Comparison of ENCODE assay signal across 21 cellular contexts in genomic region chr1:232553809-232554208, GRCh38.
DNase-seq lines count a peak whose midpoint lies in the region; ATAC-seq, FAIRE-seq and TF ChIP-seq lines count a peak whose summit lies in the region.
"Had no signal": no experiment of that assay in that cellular context is flagged by ENCODE, and none has a peak within 500 bp of the region (broad histone marks: within the 10 kb centered on the region; RNA-seq: fewer than 3 reads in every experiment).

No MANE protein-coding gene starts in this region.

- H3K4me1 ChIP-seq in right atrium auricular region = peaks cover 0 to 83% of the 10 kb centered on the region in 2 donors
- H3K4me1 ChIP-seq in esophagus muscularis mucosa = peaks cover 69 to 89% (median 82%) of the 10 kb centered on the region in 4 donors
- H3K4me1 ChIP-seq: right lobe of liver had no signal

- H3K4me3 ChIP-seq in right atrium auricular region = no peak overlapping the region
- H3K4me3 ChIP-seq in esophagus muscularis mucosa = peak overlapping the region in 1 of 4 donors; percentile 4
- H3K4me3 ChIP-seq: adrenal gland, right lobe of liver, tibial artery had no signal

- no peak for TF ChIP-seq POLR2A in esophagus muscularis mucosa (IDR thresholded peaks at IDR 0.05; ENCODE audit: low read depth)

- H3K36me3 ChIP-seq in right atrium auricular region (no peaks in the 10 kb centered on the region), esophagus muscularis mucosa (no peaks in the 10 kb centered on the region)
- H3K36me3 ChIP-seq: adrenal gland, right lobe of liver, tibial artery had no signal

- no peaks in the 10 kb centered on the region for H3K9me3 ChIP-seq in right atrium auricular region
- H3K9me3 ChIP-seq in esophagus muscularis mucosa = no peaks in the 10 kb centered on the region
- H3K9me3 ChIP-seq: adrenal gland, right lobe of liver, tibial artery had no signal

- intact Hi-C loops in Right ventricle myocardium inferior (cut with DNase I) = loop anchor here (5.0 kb wide), 1 partner anchor 67 kb away; no protein-coding TSS in a partner anchor
- intact Hi-C loops in esophagus muscularis mucosa (cut with DNase I) = loop anchor here (5.0 kb wide), 1 partner anchor 73 kb away; no protein-coding TSS in a partner anchor

- H3K36me3 Mint-ChIP-seq in mesothelial cell of epicardium = no peaks in the 10 kb centered on the region
- H3K36me3 Mint-ChIP-seq: natural killer cell treated with Interleukin-12 subunit alpha and Interleukin-12 subunit beta and Interleukin-15 and Interleukin-18, amount 100 ng/mL, for 72 hours had no signal

- H3K27ac Mint-ChIP-seq in mesothelial cell of epicardium = peak overlapping the region; percentile 91
- H3K27ac Mint-ChIP-seq: activated CD8-positive, alpha-beta T cell treated with anti-CD3 and anti-CD28 coated beads for 36 hours; natural killer cell treated with Interleukin-12 subunit alpha and Interleukin-12 subunit beta and Interleukin-15 and Interleukin-18, amount 100 ng/mL, for 72 hours had no signal

- H3K27me3 Mint-ChIP-seq in mesothelial cell of epicardium (ENCODE audit: low read depth) = no peaks in the 10 kb centered on the region

- H3K27ac ChIP-seq in right atrium auricular region (peak overlapping the region; percentile 59 to 85), esophagus muscularis mucosa (replicated peaks in 1 of 4) (peak overlapping the region; percentile 53 to 65 (median 60))
- H3K27ac ChIP-seq: adrenal gland, right lobe of liver had no signal

- FAIRE-seq in urothelium cell line (lab: Jason Lieb, UNC) = no peak

- TF ChIP-seq CTCF in right atrium auricular region (IDR thresholded peaks at IDR 0.05) (no peak), esophagus muscularis mucosa (IDR thresholded peaks at IDR 0.05) (no peak), mesothelial cell of epicardium (IDR thresholded peaks at IDR 0.05; ENCODE audit: unreplicated experiment) (no peak)

- TF ChIP-seq EP300 in esophagus muscularis mucosa (IDR thresholded peaks at IDR 0.05) = no peak

- H3K4me3 Mint-ChIP-seq in mesothelial cell of epicardium = no peak overlapping the region
- H3K4me3 Mint-ChIP-seq: activated CD8-positive, alpha-beta T cell treated with anti-CD3 and anti-CD28 coated beads for 36 hours; natural killer cell treated with Interleukin-12 subunit alpha and Interleukin-12 subunit beta and Interleukin-15 and Interleukin-18, amount 100 ng/mL, for 72 hours had no signal

- H3K27me3 ChIP-seq in right atrium auricular region (no peaks in the 10 kb centered on the region), esophagus muscularis mucosa (no peaks in the 10 kb centered on the region)
- H3K27me3 ChIP-seq: adrenal gland, right lobe of liver, tibial artery had no signal

- H3K9me3 Mint-ChIP-seq in mesothelial cell of epicardium = no peaks in the 10 kb centered on the region
- H3K9me3 Mint-ChIP-seq: activated CD8-positive, alpha-beta T cell treated with anti-CD3 and anti-CD28 coated beads for 36 hours; natural killer cell treated with Interleukin-12 subunit alpha and Interleukin-12 subunit beta and Interleukin-15 and Interleukin-18, amount 100 ng/mL, for 72 hours had no signal

- peaks cover 93% of the 10 kb centered on the region for H3K4me1 Mint-ChIP-seq in mesothelial cell of epicardium

- no peak for DNase-seq in right atrium auricular region (ENCODE audit: low spot score)
- DNase-seq in Right ventricle myocardium inferior (ENCODE audit: missing footprints) = no peak
- DNase-seq in esophagus muscularis mucosa (ENCODE audit: extremely low spot score) = no peak
- no peak for DNase-seq in mesothelial cell of epicardium (ENCODE audit: low spot score in 2 of 2, unreplicated experiment in 2 of 2)
- no peak for DNase-seq in activated naive CD4-positive, alpha-beta T cell (lab: John Stamatoyannopoulos, UW)
- DNase-seq in cerebellar cortex (ENCODE audit: low spot score) = no peak
- no peak for DNase-seq in CD1c-positive myeloid dendritic cell (ENCODE audit: extremely low spot score)
- DNase-seq in urothelium cell line (ENCODE audit: low spot score) = no peak
- DNase-seq: activated CD8-positive, alpha-beta T cell treated with anti-CD3 and anti-CD28 coated beads for 36 hours; COR-L47; erythroblast; GF-D8; KG1; NCI-H1105; NCI-H82; stimulated activated CD4-positive, alpha-beta T cell treated with anti-CD3 and anti-CD28 coated beads, Interleukin-4, amount 100 ng/mL, for 4 hours; tibial artery had no signal

- no peak for ATAC-seq in Right ventricle myocardium inferior
- ATAC-seq: activated CD8-positive, alpha-beta T cell treated with anti-CD3 and anti-CD28 coated beads for 36 hours; natural killer cell treated with Interleukin-12 subunit alpha and Interleukin-12 subunit beta and Interleukin-15 and Interleukin-18, amount 100 ng/mL, for 72 hours; Panc1 had no signal
